In the genomic region with DNA sequence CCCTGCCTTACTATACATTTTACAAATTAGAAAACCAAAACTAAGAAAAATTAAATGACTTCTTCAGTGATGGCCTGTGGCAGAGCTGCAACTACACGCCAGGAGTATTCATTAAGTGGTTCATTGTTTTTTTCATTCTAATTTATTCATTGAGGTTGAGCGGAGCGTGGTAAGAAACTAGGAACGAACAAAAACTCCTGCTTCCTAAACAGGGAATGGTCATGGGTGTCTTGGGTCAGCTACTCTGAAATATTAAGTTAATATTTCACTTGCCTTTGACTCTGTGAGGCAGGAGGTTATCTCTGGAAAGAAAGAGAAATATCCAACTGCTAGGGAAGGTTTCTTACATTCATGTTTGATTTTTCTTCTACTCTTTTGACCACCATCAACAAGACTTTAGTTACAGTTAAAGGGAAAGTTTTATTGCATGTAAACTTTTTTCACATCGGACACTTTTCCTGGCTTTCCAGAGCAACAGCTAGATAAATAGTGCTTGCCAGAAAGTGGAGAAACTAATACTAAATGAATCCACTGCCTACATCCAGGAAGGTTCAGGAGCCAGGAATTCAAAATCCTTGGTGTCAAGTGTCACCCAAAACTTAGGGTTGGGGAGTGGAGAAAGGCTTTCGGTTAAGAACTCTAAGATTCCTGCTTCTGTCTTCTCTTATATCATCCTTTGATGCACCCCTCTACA, we compare ENCODE assay signal across 12 cellular contexts. TPM values are rescaled to one million over a fixed set of nuclear protein-coding genes. Genes with fewer than 3 reads are reported as not detected.
DNase-seq lines count a peak whose midpoint lies in the region; ATAC-seq and TF ChIP-seq lines count a peak whose summit lies in the region.
"Had no signal": no experiment of that assay in that cellular context is flagged by ENCODE, and none has a peak within 500 bp of the region (broad histone marks: within the 10 kb centered on the region; RNA-seq: fewer than 3 reads in every experiment).

No MANE protein-coding gene starts in this region.

- H3K9me3 ChIP-seq in Panc1 (ENCODE audit: control insufficient read depth, insufficient read depth, low read depth, low read length), result no peaks in the 10 kb centered on the region
- no peaks in the 10 kb centered on the region for H3K9me3 ChIP-seq in CD4-positive, alpha-beta T cell (ENCODE audit: control insufficient read depth, low read length)

- intact Hi-C loops in Panc1 (cut with micrococcal nuclease; ENCODE audit: unreplicated experiment), result no loop called here
- intact Hi-C loops in CD4-positive, alpha-beta T cell (cut with DNase I, micrococcal nuclease), result no loop called here

- H3K4me3 ChIP-seq in AG04449 (ENCODE audit: low read depth, low read length) (peak overlapping the region; percentile 74), Panc1 (ENCODE audit: low read depth in 2 of 2, low read length in 2 of 2) (peak overlapping the region; percentile 65 to 94)

- H3K4me3 Mint-ChIP-seq in progenitor cell of endocrine pancreas (ENCODE audit: low read depth), result peak overlapping the region; percentile 14
- H3K4me3 Mint-ChIP-seq in CD4-positive, alpha-beta T cell, result no peak overlapping the region

- no peaks in the 10 kb centered on the region for H3K36me3 ChIP-seq in Panc1 (ENCODE audit: control insufficient read depth, insufficient read depth, low read length)

- no peak overlapping the region for H3K27ac Mint-ChIP-seq in progenitor cell of endocrine pancreas
- no peak overlapping the region for H3K27ac Mint-ChIP-seq in CD4-positive, alpha-beta T cell

- POLR2A ChIA-PET in AG04449 (lab: Yijun Ruan, JAX), result interaction anchor here (0.7 kb wide), 1 partner anchor 262 kb away, joined by 4 read pairs; no protein-coding TSS in a partner anchor
- POLR2A ChIA-PET in Panc1 (lab: Charles Lee), result interaction anchor here (0.6 to 0.7 kb wide), 4 partner anchors 93 to 1902 kb away, joined by 5 to 9 read pairs (median 6); no protein-coding TSS in a partner anchor
- POLR2A ChIA-PET in CD4-positive, alpha-beta T cell (lab: Charles Lee), result no interaction called here

- H3K27me3 ChIP-seq in Panc1 (ENCODE audit: control insufficient read depth, insufficient read depth, low read length), result no peaks in the 10 kb centered on the region
- peaks cover 26% of the 10 kb centered on the region for H3K27me3 ChIP-seq in CD4-positive, alpha-beta T cell (ENCODE audit: control insufficient read depth, insufficient read depth, low read length)

- H3K4me1 ChIP-seq in Panc1 (ENCODE audit: control insufficient read depth, insufficient read depth, low read length), result peaks cover 17% of the 10 kb centered on the region

- BruUV-seq in Panc1 (replicated peaks; lab: Mats Ljungman, UMichigan), result no TSS peak

- no peak for DNase-seq in AG04449 (ENCODE audit: low read depth, low spot score)
- no peak for DNase-seq in Panc1 (ENCODE audit: low read depth, low spot score)
- DNase-seq in fibroblast of peridontal ligament (ENCODE audit: extremely low read depth), result peak; percentile 62
- no peak for DNase-seq in progenitor cell of endocrine pancreas (ENCODE audit: low spot score, unreplicated experiment)
- no peak for DNase-seq in NCI-H146 (lab: John Stamatoyannopoulos, UW)
- no peak for DNase-seq in CD4-positive, alpha-beta T cell
- no peak for DNase-seq in NCI-H82 (lab: John Stamatoyannopoulos, UW)
- DNase-seq: activated CD8-positive, alpha-beta memory T cell treated with anti-CD3 and anti-CD28 coated beads, Interleukin-2, amount 50 U/mL, for 4 hours; NCI-H2029; stimulated activated CD4-positive, alpha-beta T cell treated with anti-CD3 and anti-CD28 coated beads, Interleukin-4, amount 100 ng/mL, for 1 hour had no signal

- peak overlapping the region; percentile 98 for H3K27ac ChIP-seq in Panc1 (ENCODE audit: low read length)
- H3K27ac ChIP-seq in CD4-positive, alpha-beta T cell (ENCODE audit: low read depth, low read length), result no peak overlapping the region

- H3K9me3 Mint-ChIP-seq in progenitor cell of endocrine pancreas (ENCODE audit: low read depth), result no peaks in the 10 kb centered on the region
- no peaks in the 10 kb centered on the region for H3K9me3 Mint-ChIP-seq in CD4-positive, alpha-beta T cell

- CTCF ChIA-PET in AG04449 (lab: Yijun Ruan, JAX), result interaction anchor here (0.9 to 3.1 kb wide), 5 partner anchors 11 to 170 kb away, joined by 3 to 26 read pairs (median 6); no protein-coding TSS in a partner anchor
- CTCF ChIA-PET in Panc1 (lab: Charles Lee), result interaction anchor here (0.6 to 1.2 kb wide), 2 partner anchors 18 to 310 kb away, joined by 3 read pairs; no protein-coding TSS in a partner anchor
- CTCF ChIA-PET in CD4-positive, alpha-beta T cell (lab: Charles Lee), result interaction anchor here (1.2 kb wide), 1 partner anchor 11 kb away, joined by 4 read pairs; no protein-coding TSS in a partner anchor

- H3K36me3 Mint-ChIP-seq in progenitor cell of endocrine pancreas (ENCODE audit: insufficient read depth), result no peaks in the 10 kb centered on the region
- H3K36me3 Mint-ChIP-seq in CD4-positive, alpha-beta T cell (ENCODE audit: low read depth), result no peaks in the 10 kb centered on the region

- peaks cover 36% of the 10 kb centered on the region for H3K27me3 Mint-ChIP-seq in progenitor cell of endocrine pancreas
- peaks cover 40% of the 10 kb centered on the region for H3K27me3 Mint-ChIP-seq in CD4-positive, alpha-beta T cell

- ATAC-seq in Panc1 (no peak), GM18873 (IDR thresholded peaks at IDR 0.05; ENCODE audit: low FRiP score, unreplicated experiment) (no peak)
- ATAC-seq in CD4-positive, alpha-beta T cell (ENCODE audit: poor library complexity), result no peak

- in situ Hi-C loops in Panc1 (cut with HindIII; ENCODE audit: low pct_unique_long_range_greater_than_20kb, low sequenced_read_pairs), result no loop called here

- TF ChIP-seq CTCF in AG04449 (IDR thresholded peaks at IDR 0.05; ENCODE audit: insufficient read depth, low read length, missing control alignments), result no peak
- TF ChIP-seq CTCF in Panc1 (IDR thresholded peaks at IDR 0.05), result no peak
- TF ChIP-seq CTCF in progenitor cell of endocrine pancreas (IDR thresholded peaks at IDR 0.05; ENCODE audit: unreplicated experiment), result no peak
- no peak for TF ChIP-seq CTCF in CD4-positive, alpha-beta T cell (IDR thresholded peaks at IDR 0.05)

- H3K4me1 Mint-ChIP-seq in progenitor cell of endocrine pancreas (ENCODE audit: low read depth), result peaks cover 3% of the 10 kb centered on the region
- no peaks in the 10 kb centered on the region for H3K4me1 Mint-ChIP-seq in CD4-positive, alpha-beta T cell (ENCODE audit: low read depth)

RNA-seq across cellular contexts. Expression of a gene that starts 0.9 kb away (rescaled TPM):
- total RNA-seq in Panc1 (2021; ENCODE audit: unreplicated experiment) (7.0 TPM), progenitor cell of endocrine pancreas (not detected in 2 replicates)
- polyA plus RNA-seq in Panc1 (2012; ENCODE audit: insufficient read length), result 4.7 TPM
- not detected for total RNA-seq in CD4-positive, alpha-beta T cell

RNA-seq across cellular contexts. Expression of a gene that starts 14.3 kb away (rescaled TPM):
- not detected for total RNA-seq in Panc1 (2021; ENCODE audit: unreplicated experiment)
- not detected for polyA plus RNA-seq in Panc1 (2012; ENCODE audit: insufficient read length)
- not detected in 2 replicates for total RNA-seq in progenitor cell of endocrine pancreas
- total RNA-seq in CD4-positive, alpha-beta T cell, result not detected
- polyA plus RNA-seq: keratinocyte had no signal

RNA-seq across cellular contexts. Expression of a gene that starts 30.1 kb away (rescaled TPM):
- total RNA-seq in Panc1 (2021; ENCODE audit: unreplicated experiment) (2.9 TPM), progenitor cell of endocrine pancreas (1.7 and 2.6 TPM in 2 replicates)
- polyA plus RNA-seq in Panc1 (2012; ENCODE audit: insufficient read length), result 2.5 TPM
- total RNA-seq in CD4-positive, alpha-beta T cell, result not detected
